In genomic region chr15:74957301-74958035, GRCh38 we compare ENCODE assay signal across 8 cellular contexts. TPM values are rescaled to one million over a fixed set of nuclear protein-coding genes. Genes with fewer than 3 reads are reported as not detected.
DNase-seq lines count a peak whose midpoint lies in the region; ATAC-seq lines count a peak whose summit lies in the region.

No MANE protein-coding gene starts in this region.

- H3K36me3 ChIP-seq in ectodermal cell (ENCODE audit: control insufficient read depth, insufficient read depth, low read length) = no peaks in the 10 kb centered on the region
- no peaks in the 10 kb centered on the region for H3K36me3 ChIP-seq in muscle layer of duodenum (ENCODE audit: control insufficient read depth in 1 of 2, insufficient read depth in 2 of 2, low read length in 2 of 2)

- H3K4me3 ChIP-seq in GM08714 (ENCODE audit: low read length) (peak overlapping the region; percentile 61; the same call in 1 of the 2 replicates), ectodermal cell (ENCODE audit: insufficient read depth, low read depth, low read length) (peak overlapping the region; percentile 46), muscle layer of duodenum (ENCODE audit: low read depth in 1 of 2, low read length in 2 of 2) (peak overlapping the region; percentile 63 to 78)

- WGBS in ectodermal cell, 2 experiments = 3% methylated on average over 43 to 44 of the region's 46 CpGs

- DNase-seq in NCI-H69 (lab: John Stamatoyannopoulos, UW) = peak; percentile 81
- DNase-seq in midbrain (lab: John Stamatoyannopoulos, UW) = no peak

- ATAC-seq in GM19023 (IDR thresholded peaks at IDR 0.05; ENCODE audit: unreplicated experiment) (no peak), GM18520 (IDR thresholded peaks at IDR 0.05; ENCODE audit: unreplicated experiment) (no peak), HG02981 (IDR thresholded peaks at IDR 0.05; ENCODE audit: unreplicated experiment) (no peak)

- H3K4me1 ChIP-seq in ectodermal cell (ENCODE audit: control insufficient read depth, insufficient read depth, low read length) (peaks cover 24% of the 10 kb centered on the region), muscle layer of duodenum (ENCODE audit: control insufficient read depth in 1 of 2, insufficient read depth in 2 of 2, low read length in 2 of 2) (peaks cover 14 to 44% of the 10 kb centered on the region in 2 donors)

- H3K9me3 ChIP-seq in ectodermal cell (ENCODE audit: control insufficient read depth, low read length) (no peaks in the 10 kb centered on the region), muscle layer of duodenum (ENCODE audit: control insufficient read depth in 1 of 2, low read length in 2 of 2) (no peaks in the 10 kb centered on the region)

- no peak overlapping the region for H3K27ac ChIP-seq in ectodermal cell (ENCODE audit: insufficient read depth, low read depth, low read length, poor library complexity, severe bottlenecking)
- H3K27ac ChIP-seq in muscle layer of duodenum (ENCODE audit: low read length) = peak overlapping the region; percentile 4

- peaks cover 72% of the 10 kb centered on the region for H3K27me3 ChIP-seq in ectodermal cell (ENCODE audit: control insufficient read depth, insufficient read depth, low read length, poor library complexity, severe bottlenecking)
- H3K27me3 ChIP-seq in muscle layer of duodenum (ENCODE audit: low read depth, low read length) = peaks cover 11% of the 10 kb centered on the region

RNA-seq across cellular contexts. Expression of gene RPP25, which starts 0.9 kb away (rescaled TPM):
- polyA plus RNA-seq in ectodermal cell (2013, experiment 1 of 4) = 8.4 TPM
- 6.7 TPM for polyA plus RNA-seq in ectodermal cell (2013, experiment 2 of 4)
- polyA plus RNA-seq in ectodermal cell (2013, experiment 3 of 4) = 7.4 TPM
- 6.8 TPM for polyA plus RNA-seq in ectodermal cell (2013, experiment 4 of 4)

RNA-seq across cellular contexts. Expression of gene COX5A, which starts 19.6 kb away (rescaled TPM):
- 224 TPM for polyA plus RNA-seq in ectodermal cell (2013, experiment 1 of 4)
- polyA plus RNA-seq in ectodermal cell (2013, experiment 2 of 4) = 224 TPM
- 240 TPM for polyA plus RNA-seq in ectodermal cell (2013, experiment 3 of 4)
- 251 TPM for polyA plus RNA-seq in ectodermal cell (2013, experiment 4 of 4)

RNA-seq across cellular contexts. Expression of gene SCAMP5, which starts 37.9 kb away (rescaled TPM):
- 27.5 TPM for polyA plus RNA-seq in ectodermal cell (2013, experiment 1 of 4)
- polyA plus RNA-seq in ectodermal cell (2013, experiment 2 of 4) = 26.4 TPM
- 19.9 TPM for polyA plus RNA-seq in ectodermal cell (2013, experiment 3 of 4)
- polyA plus RNA-seq in ectodermal cell (2013, experiment 4 of 4) = 23.9 TPM

RNA-seq across cellular contexts. Expression of gene FAM219B, which starts 50.8 kb away (rescaled TPM):
- polyA plus RNA-seq in ectodermal cell (2013, experiment 1 of 4) = 84.5 TPM
- 80.2 TPM for polyA plus RNA-seq in ectodermal cell (2013, experiment 2 of 4)
- polyA plus RNA-seq in ectodermal cell (2013, experiment 3 of 4) = 70.4 TPM
- polyA plus RNA-seq in ectodermal cell (2013, experiment 4 of 4) = 80.4 TPM
